9 cellular contexts compared by ENCODE assay signal in the genomic region with DNA sequence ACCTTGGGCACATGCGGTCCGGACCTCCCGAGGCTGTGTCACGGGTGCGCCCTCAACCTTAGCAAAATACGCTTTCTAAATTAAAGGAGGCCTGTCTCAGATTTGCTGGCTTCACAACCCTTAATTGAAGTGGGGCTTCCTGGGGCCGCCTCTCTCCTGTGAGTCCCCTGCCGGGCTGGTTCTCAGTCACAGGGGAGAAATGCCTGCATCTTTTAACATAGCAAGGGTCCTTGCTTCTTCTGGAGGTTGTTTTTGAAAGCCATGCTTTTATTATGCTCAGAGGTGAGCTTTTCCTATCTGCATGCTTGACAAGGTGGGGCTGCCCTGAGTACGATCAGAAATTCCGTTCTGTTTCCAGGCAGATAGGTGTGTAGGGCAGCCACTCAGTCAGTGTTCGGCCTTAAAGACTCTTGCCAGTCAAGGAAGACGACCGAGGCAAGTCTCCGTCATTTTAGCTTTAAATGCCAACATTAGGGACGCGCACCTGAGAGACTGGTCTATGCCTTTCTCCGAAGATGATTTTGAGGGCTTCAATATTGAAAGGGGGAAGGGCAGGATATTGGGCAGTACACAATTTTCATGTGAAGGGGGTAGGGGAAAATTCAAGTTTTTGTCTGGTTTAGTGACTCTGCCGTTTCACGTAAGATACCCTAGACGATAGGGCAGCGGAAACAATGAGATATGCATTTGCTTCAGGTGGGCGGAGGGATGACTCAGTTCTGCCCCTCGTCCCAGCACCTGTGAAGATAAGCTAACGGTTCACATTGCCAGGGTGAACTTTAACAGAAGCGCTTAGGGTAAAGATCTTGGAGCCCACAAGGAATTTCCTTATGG. TPM values are rescaled to one million over a fixed set of nuclear protein-coding genes. Genes with fewer than 3 reads are reported as not detected.
DNase-seq lines count a peak whose midpoint lies in the region; ATAC-seq and TF ChIP-seq lines count a peak whose summit lies in the region.
"Had no signal": no experiment of that assay in that cellular context is flagged by ENCODE, and none has a peak within 500 bp of the region (broad histone marks: within the 10 kb centered on the region; RNA-seq: fewer than 3 reads in every experiment).

No MANE protein-coding gene starts in this region.

- peak; percentile 71 for ATAC-seq in activated CD8-positive, alpha-beta T cell treated with anti-CD3 and anti-CD28 coated beads, Interleukin-2, amount 10 ng/mL, durations not matched to agents 7 days and 5 days
- no peak for ATAC-seq in GM21619 (IDR thresholded peaks at IDR 0.05; ENCODE audit: unreplicated experiment)

- H3K36me3 Mint-ChIP-seq in activated CD8-positive, alpha-beta T cell treated with anti-CD3 and anti-CD28 coated beads, Interleukin-2, amount 10 ng/mL, durations not matched to agents 7 days and 5 days (ENCODE audit: low read depth) = peaks cover 2% of the 10 kb centered on the region

- CTCF ChIA-PET in activated CD8-positive, alpha-beta T cell treated with anti-CD3 and anti-CD28 coated beads, Interleukin-2, amount 10 ng/mL, durations not matched to agents 7 days and 5 days (lab: Charles Lee) = interaction anchor here (0.6 to 13.0 kb wide), 15 partner anchors 14 to 109 kb away, joined by 3 to 493 read pairs (median 5); a partner anchor contains a TSS
- CTCF ChIA-PET in HEK293T (lab: Yijun Ruan, JAX) = interaction anchor here (0.5 to 2.2 kb wide), 2 partner anchors 66 to 96 kb away, joined by 3 to 11 read pairs; no protein-coding TSS in a partner anchor

- H3K4me1 ChIP-seq in HUES64 (ENCODE audit: insufficient read depth, low read length) = peaks cover 28% of the 10 kb centered on the region

- peaks cover 4% of the 10 kb centered on the region for H3K27me3 Mint-ChIP-seq in activated CD8-positive, alpha-beta T cell treated with anti-CD3 and anti-CD28 coated beads, Interleukin-2, amount 10 ng/mL, durations not matched to agents 7 days and 5 days (ENCODE audit: low read depth)

- H3K27ac ChIP-seq in HUES64 (ENCODE audit: low read depth, low read length) = peak overlapping the region; percentile 94; the same call in 1 of the 2 replicates

- H3K36me3 ChIP-seq in HUES64 (ENCODE audit: insufficient read depth, low read length) = no peaks in the 10 kb centered on the region

- peaks cover 57% of the 10 kb centered on the region for H3K4me1 Mint-ChIP-seq in activated CD8-positive, alpha-beta T cell treated with anti-CD3 and anti-CD28 coated beads, Interleukin-2, amount 10 ng/mL, durations not matched to agents 7 days and 5 days (ENCODE audit: low read depth)

- POLR2A ChIA-PET in activated CD8-positive, alpha-beta T cell treated with anti-CD3 and anti-CD28 coated beads, Interleukin-2, amount 10 ng/mL, durations not matched to agents 7 days and 5 days (lab: Charles Lee) = interaction anchor here (0.6 to 2.0 kb wide), 10 partner anchors 9 to 109 kb away, joined by 3 to 9 read pairs (median 4); a partner anchor contains a TSS
- POLR2A ChIA-PET in HEK293T (lab: Yijun Ruan, JAX) = interaction anchor here (1.2 to 1.5 kb wide), 2 partner anchors 9 to 96 kb away, joined by 3 to 5 read pairs; no protein-coding TSS in a partner anchor

- H3K27ac Mint-ChIP-seq in activated CD8-positive, alpha-beta T cell treated with anti-CD3 and anti-CD28 coated beads, Interleukin-2, amount 10 ng/mL, durations not matched to agents 7 days and 5 days = peak overlapping the region; percentile 77

- H3K9me3 Mint-ChIP-seq in activated CD8-positive, alpha-beta T cell treated with anti-CD3 and anti-CD28 coated beads, Interleukin-2, amount 10 ng/mL, durations not matched to agents 7 days and 5 days (ENCODE audit: insufficient read depth) = no peaks in the 10 kb centered on the region

- H3K27me3 ChIP-seq in HUES64 (ENCODE audit: insufficient read depth, low read length) = peaks cover 4% of the 10 kb centered on the region; the same call in 1 of the 2 replicates

- DNase-seq in activated CD8-positive, alpha-beta T cell treated with anti-CD3 and anti-CD28 coated beads, Interleukin-2, amount 10 ng/mL, durations not matched to agents 7 days and 5 days = peak; percentile 74
- DNase-seq in iPS-NIHi11 (ENCODE audit: low spot score) = peak; percentile 24
- peak; percentile 78 to 87 for DNase-seq in stimulated activated CD8-positive, alpha-beta memory T cell treated with anti-CD3 and anti-CD28 coated beads, Interleukin-7, amount 100 ng/mL, for 4 hours (ENCODE audit: low read depth in 2 of 2)
- no peak for DNase-seq in NCI-H345 (lab: John Stamatoyannopoulos, UW)
- DNase-seq in HEK293T (ENCODE audit: extremely low spot score) = no peak
- no peak for DNase-seq in NCI-H2081 (lab: John Stamatoyannopoulos, UW)
- DNase-seq: NCI-H510A had no signal

- H3K9me3 ChIP-seq in HUES64 (ENCODE audit: insufficient read depth, low read depth, low read length) = no peaks in the 10 kb centered on the region

- 9% methylated on average over 25 of the region's 25 CpGs for WGBS in HUES64

- H3K4me3 Mint-ChIP-seq in activated CD8-positive, alpha-beta T cell treated with anti-CD3 and anti-CD28 coated beads, Interleukin-2, amount 10 ng/mL, durations not matched to agents 7 days and 5 days = peak overlapping the region; percentile 32

- peak overlapping the region; percentile 41; the same call in 1 of the 2 replicates for H3K9ac ChIP-seq in HUES64 (ENCODE audit: low read depth, low read length)

- H3K4me3 ChIP-seq in HUES64 (ENCODE audit: low read length) = peak overlapping the region; percentile 3; the same call in 1 of the 2 replicates

TF ChIP-seq in HEK293T, 16 proteins besides CTCF, POLR2A, EP300 and RAD21:
- no peak for TF ChIP-seq CTBP1 (IDR thresholded peaks at IDR 0.05; ENCODE audit: borderline replicate concordance)
- TF ChIP-seq FOXA1 (IDR thresholded peaks at IDR 0.05) = no peak
- no peak for TF ChIP-seq L3MBTL2 (conservative IDR thresholded peaks at IDR 0.05)
- TF ChIP-seq BHLHE40 (IDR thresholded peaks at IDR 0.05; ENCODE audit: borderline replicate concordance) = no peak
- no peak for TF ChIP-seq SUZ12 (IDR thresholded peaks at IDR 0.05)
- TF ChIP-seq ARNT (IDR thresholded peaks at IDR 0.05) = no peak
- TF ChIP-seq, protein P1, sequence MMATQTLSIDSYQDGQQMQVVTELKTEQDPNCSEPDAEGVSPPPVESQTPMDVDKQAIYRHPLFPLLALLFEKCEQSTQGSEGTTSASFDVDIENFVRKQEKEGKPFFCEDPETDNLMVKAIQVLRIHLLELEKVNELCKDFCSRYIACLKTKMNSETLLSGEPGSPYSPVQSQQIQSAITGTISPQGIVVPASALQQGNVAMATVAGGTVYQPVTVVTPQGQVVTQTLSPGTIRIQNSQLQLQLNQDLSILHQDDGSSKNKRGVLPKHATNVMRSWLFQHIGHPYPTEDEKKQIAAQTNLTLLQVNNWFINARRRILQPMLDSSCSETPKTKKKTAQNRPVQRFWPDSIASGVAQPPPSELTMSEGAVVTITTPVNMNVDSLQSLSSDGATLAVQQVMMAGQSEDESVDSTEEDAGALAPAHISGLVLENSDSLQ (IDR thresholded peaks at IDR 0.05) = no peak
- TF ChIP-seq LEF1 (IDR thresholded peaks at IDR 0.05; ENCODE audit: borderline replicate concordance) = no peak
- no peak for TF ChIP-seq FOXM1 (IDR thresholded peaks at IDR 0.05; ENCODE audit: borderline replicate concordance)
- TF ChIP-seq SP1 (IDR thresholded peaks at IDR 0.05) = no peak
- no peak for TF ChIP-seq ZNF384 (IDR thresholded peaks at IDR 0.05)
- no peak for TF ChIP-seq ELF4 (IDR thresholded peaks at IDR 0.05)
- TF ChIP-seq NFRKB (IDR thresholded peaks at IDR 0.05) = no peak
- no peak for TF ChIP-seq FOXK2 (IDR thresholded peaks at IDR 0.05)
- no peak for TF ChIP-seq HDGF (IDR thresholded peaks at IDR 0.05; ENCODE audit: borderline replicate concordance)
- TF ChIP-seq TARDBP (IDR thresholded peaks at IDR 0.05) = no peak

RNA-seq across cellular contexts. Expression of a gene that starts 5.5 kb away (rescaled TPM):
- polyA plus RNA-seq in HUES64 (2013, experiment 1 of 2) = 122 TPM
- 115 TPM for polyA plus RNA-seq in HUES64 (2013, experiment 2 of 2)
- 100 to 1,000 TPM; 114 to 118 TPM for total RNA-seq in activated CD8-positive, alpha-beta T cell treated with anti-CD3 and anti-CD28 coated beads, Interleukin-2, amount 10 ng/mL, durations not matched to agents 7 days and 5 days

Comparison
In these comparisons a context has a peak if more than half of its experiments do, and no peak if none do; other contexts are left out.
1. DNase-seq: peak in activated CD8-positive, alpha-beta T cell treated with anti-CD3 and anti-CD28 coated beads, Interleukin-2, amount 10 ng/mL, durations not matched to agents 7 days and 5 days (single experiment), iPS-NIHi11 (single experiment) and stimulated activated CD8-positive, alpha-beta memory T cell treated with anti-CD3 and anti-CD28 coated beads, Interleukin-7, amount 100 ng/mL, for 4 hours (2 of 2); none in NCI-H345 (single experiment), HEK293T (single experiment) and NCI-H2081 (0 of 2).